21 cellular contexts compared by ENCODE assay signal in genomic region chr2:209682646-209683045, GRCh38.
DNase-seq lines count a peak whose midpoint lies in the region; ATAC-seq, FAIRE-seq and TF ChIP-seq lines count a peak whose summit lies in the region.
"Had no signal": no experiment of that assay in that cellular context is flagged by ENCODE, and none has a peak within 500 bp of the region (broad histone marks: within the 10 kb centered on the region; RNA-seq: fewer than 3 reads in every experiment).

No MANE protein-coding gene starts in this region.

- WGBS in right cardiac atrium = 88% methylated on average over 4 of the region's 4 CpGs

- no peaks in the 10 kb centered on the region for H3K27me3 Mint-ChIP-seq in neural crest cell (ENCODE audit: low read depth)
- H3K27me3 Mint-ChIP-seq: CD4-positive, alpha-beta T cell had no signal

- no peaks in the 10 kb centered on the region for H3K9me2 ChIP-seq in Karpas-422 (replicated peaks; ENCODE audit: insufficient read depth, low read length)

- H4K20me1 ChIP-seq in Karpas-422 (ENCODE audit: insufficient read depth, low read depth, low read length) = no peaks in the 10 kb centered on the region

- TF ChIP-seq CTCF in WERI-Rb-1 (IDR thresholded peaks at IDR 0.05; ENCODE audit: low read depth, low read length) (no peak), neural crest cell (conservative IDR thresholded peaks at IDR 0.05) (no peak), retinal pigment epithelial cell (conservative IDR thresholded peaks at IDR 0.05; ENCODE audit: low read depth, low read length) (no peak)

- peaks cover 9% of the 10 kb centered on the region for H3K36me3 Mint-ChIP-seq in neural crest cell (ENCODE audit: low read depth)

- no peak overlapping the region for H3K27ac ChIP-seq in Karpas-422 (ENCODE audit: low read length)
- H3K27ac ChIP-seq in WERI-Rb-1 = no peak overlapping the region
- H3K27ac ChIP-seq in right cardiac atrium (ENCODE audit: low read length) = no peak overlapping the region
- H3K27ac ChIP-seq: C4-2B had no signal

- peak overlapping the region; percentile 72 for H3K27ac Mint-ChIP-seq in neural crest cell (ENCODE audit: unreplicated experiment)
- H3K27ac Mint-ChIP-seq: CD4-positive, alpha-beta T cell; HFFc6 had no signal

- no peaks in the 10 kb centered on the region for H3K36me3 ChIP-seq in Karpas-422 (ENCODE audit: insufficient read depth, low read length)
- H3K36me3 ChIP-seq in WERI-Rb-1 = no peaks in the 10 kb centered on the region

- FAIRE-seq in HTR-8/SVneo (lab: Jason Lieb, UNC) = no peak
- FAIRE-seq: GM12892, GM18507 had no signal

- intact Hi-C loops in right cardiac atrium (cut with DNase I) = no loop called here

- H3K4me1 ChIP-seq in Karpas-422 (ENCODE audit: low read length) (no peaks in the 10 kb centered on the region), right cardiac atrium (ENCODE audit: control insufficient read depth, insufficient read depth, low read length) (no peaks in the 10 kb centered on the region)
- H3K4me1 ChIP-seq: Caco-2 had no signal

- H3K4me3 ChIP-seq in Karpas-422 (ENCODE audit: low read length) (no peak overlapping the region), WERI-Rb-1 (ENCODE audit: low read depth, low read length) (no peak overlapping the region), retinal pigment epithelial cell (ENCODE audit: low read length) (no peak overlapping the region), right cardiac atrium (ENCODE audit: low read length) (no peak overlapping the region)

- H3K27me3 ChIP-seq in Karpas-422 (ENCODE audit: low read length) (no peaks in the 10 kb centered on the region), WERI-Rb-1 (ENCODE audit: insufficient read depth, low read depth, severe bottlenecking) (no peaks in the 10 kb centered on the region), right cardiac atrium (ENCODE audit: control insufficient read depth, insufficient read depth) (no peaks in the 10 kb centered on the region)

- peaks cover 64% of the 10 kb centered on the region for H3K4me1 Mint-ChIP-seq in neural crest cell

- ATAC-seq in right cardiac atrium = no peak
- ATAC-seq: HCT116 had no signal

- peak; percentile 14 for DNase-seq in Karpas-422
- peak; percentile 79 for DNase-seq in WERI-Rb-1
- DNase-seq in neural crest cell (ENCODE audit: low read depth, low spot score) = no peak
- peak; percentile 18 for DNase-seq in retinal pigment epithelial cell (ENCODE audit: low read depth)
- no peak for DNase-seq in hippocampal formation (lab: John Stamatoyannopoulos, UW)
- DNase-seq in right cardiac atrium = no peak
- DNase-seq in HTR-8/SVneo (ENCODE audit: insufficient read length, low spot score) = no peak
- DNase-seq: ACHN; AML-193; Caco-2; CD4-positive, alpha-beta T cell; DMS153; DMS79; GDM1; GOT3; H7; HFFc6 had no signal

- no peak overlapping the region for H2AFZ ChIP-seq in Karpas-422 (ENCODE audit: low read length)

- no peaks in the 10 kb centered on the region for H3K9me3 Mint-ChIP-seq in neural crest cell
- H3K9me3 Mint-ChIP-seq: CD4-positive, alpha-beta T cell; HFFc6 had no signal

- H3K4me2 ChIP-seq in Karpas-422 (ENCODE audit: low read depth, low read length, poor library complexity, severe bottlenecking) = no peak overlapping the region

- H3K9me3 ChIP-seq in Karpas-422 (ENCODE audit: low read length) = no peaks in the 10 kb centered on the region
- H3K9me3 ChIP-seq in WERI-Rb-1 (ENCODE audit: severe bottlenecking) = no peaks in the 10 kb centered on the region
- H3K9me3 ChIP-seq in right cardiac atrium (ENCODE audit: control insufficient read depth, low read length) = no peaks in the 10 kb centered on the region
- H3K9me3 ChIP-seq: Caco-2 had no signal

- peak overlapping the region; percentile 42 for H3K4me3 Mint-ChIP-seq in neural crest cell
- H3K4me3 Mint-ChIP-seq: CD4-positive, alpha-beta T cell; HFFc6 had no signal

- no peak overlapping the region for H3K9ac ChIP-seq in Karpas-422 (ENCODE audit: low read length)

- no peaks in the 10 kb centered on the region for H3K79me2 ChIP-seq in Karpas-422 (ENCODE audit: low read length)

Comparison
In these comparisons a context has a peak if more than half of its experiments do, and no peak if none do; other contexts are left out.
1. DNase-seq: peak in Karpas-422 (single experiment), WERI-Rb-1 (single experiment) and retinal pigment epithelial cell (single experiment); none in neural crest cell (single experiment), hippocampal formation (0 of 2), right cardiac atrium (0 of 3) and HTR-8/SVneo (single experiment).